8 cellular contexts compared by ENCODE assay signal in genomic region chr1:15526490-15527339, GRCh38. TPM values are rescaled to one million over a fixed set of nuclear protein-coding genes. Genes with fewer than 3 reads are reported as not detected.
A peak's percentile ranks its signal among the peaks of the same experiment; 100 is the strongest.
DNase-seq lines count a peak whose midpoint lies in the region; ATAC-seq lines count a peak whose summit lies in the region.

DNAJC16 (plus strand) TSS chr1:15526848; CDS start chr1:15529106, 2,258 bp downstream.

- H3K4me1 ChIP-seq in BLaER1: peaks cover 39% of the 10 kb centered on the region

- DNase-seq in GM19240 (ENCODE audit: insufficient read length, low spot score): peak; percentile 71
- peak; percentile 99 for DNase-seq in NCI-H526 treated with DMSO at 0.1 percent for 48 hours (lab: John Stamatoyannopoulos, UW)
- DNase-seq in activated CD4-positive, alpha-beta T cell treated with anti-CD3 and anti-CD28 coated beads, Interleukin-2, amount 10 ng/mL, durations not matched to agents 7 days and 5 days: peak; percentile 99
- DNase-seq in dedifferentiated amniotic fluid mesenchymal stem cell (ENCODE audit: extremely low spot score): peak; percentile 99
- DNase-seq in left lobe of liver (ENCODE audit: low spot score): peak; percentile 100
- DNase-seq in stimulated activated CD4-positive, alpha-beta T cell treated with anti-CD3 and anti-CD28 coated beads, Interleukin-2, amount 100 ng/mL, for 48 hours: peak; percentile 92 to 95

- peaks cover 13% of the 10 kb centered on the region for H4K20me1 ChIP-seq in BLaER1

- CTCF ChIA-PET in activated CD4-positive, alpha-beta T cell treated with anti-CD3 and anti-CD28 coated beads, Interleukin-2, amount 10 ng/mL, durations not matched to agents 7 days and 5 days (lab: Charles Lee): interaction anchor here (0.7 to 2.0 kb wide), 6 partner anchors 13 to 554 kb away, joined by 3 to 4 read pairs (median 3); no protein-coding TSS in a partner anchor

- peak within 1 kb of the TSS; percentile 98 for H3K27ac Mint-ChIP-seq in activated CD4-positive, alpha-beta T cell treated with anti-CD3 and anti-CD28 coated beads, Interleukin-2, amount 10 ng/mL, durations not matched to agents 7 days and 5 days

- POLR2A ChIA-PET in activated CD4-positive, alpha-beta T cell treated with anti-CD3 and anti-CD28 coated beads, Interleukin-2, amount 10 ng/mL, durations not matched to agents 7 days and 5 days (lab: Charles Lee): no interaction called here

- H3K36me3 ChIP-seq in BLaER1: peaks cover 16% of the 10 kb centered on the region; the same call in 1 of the 2 replicates

- H3K4me1 Mint-ChIP-seq in activated CD4-positive, alpha-beta T cell treated with anti-CD3 and anti-CD28 coated beads, Interleukin-2, amount 10 ng/mL, durations not matched to agents 7 days and 5 days: peaks cover 55% of the 10 kb centered on the region

- H3K9ac ChIP-seq in BLaER1: peak within 1 kb of the TSS; percentile 87

- peak within 1 kb of the TSS; percentile 82 for H3K27ac ChIP-seq in BLaER1

- H3K27me3 ChIP-seq in BLaER1: no peaks in the 10 kb centered on the region

- H3K27me3 Mint-ChIP-seq in activated CD4-positive, alpha-beta T cell treated with anti-CD3 and anti-CD28 coated beads, Interleukin-2, amount 10 ng/mL, durations not matched to agents 7 days and 5 days: no peaks in the 10 kb centered on the region

- no peaks in the 10 kb centered on the region for H3K9me3 ChIP-seq in BLaER1

- ATAC-seq in HG03469 (IDR thresholded peaks at IDR 0.05; ENCODE audit: unreplicated experiment) (peak; percentile 52), left lobe of liver (peak; percentile 64)

- peaks cover 10% of the 10 kb centered on the region for H3K36me3 Mint-ChIP-seq in activated CD4-positive, alpha-beta T cell treated with anti-CD3 and anti-CD28 coated beads, Interleukin-2, amount 10 ng/mL, durations not matched to agents 7 days and 5 days (ENCODE audit: low read depth)

- H3K4me2 ChIP-seq in BLaER1: peak within 1 kb of the TSS; percentile 93

- peak within 1 kb of the TSS; percentile 88 for H3K4me3 Mint-ChIP-seq in activated CD4-positive, alpha-beta T cell treated with anti-CD3 and anti-CD28 coated beads, Interleukin-2, amount 10 ng/mL, durations not matched to agents 7 days and 5 days

- H3K4me3 ChIP-seq in BLaER1: peak within 1 kb of the TSS; percentile 85

- no peaks in the 10 kb centered on the region for H3K9me3 Mint-ChIP-seq in activated CD4-positive, alpha-beta T cell treated with anti-CD3 and anti-CD28 coated beads, Interleukin-2, amount 10 ng/mL, durations not matched to agents 7 days and 5 days

RNA-seq across cellular contexts. Expression of gene DNAJC16, which starts in this region (rescaled TPM):
- total RNA-seq in activated CD4-positive, alpha-beta T cell treated with anti-CD3 and anti-CD28 coated beads, Interleukin-2, amount 10 ng/mL, durations not matched to agents 7 days and 5 days: 10 to 100 TPM; 18.8 to 19.6 TPM
- 10.0 TPM for total RNA-seq in left lobe of liver

Comparison
In these comparisons a context has a peak if more than half of its experiments do, and no peak if none do; other contexts are left out.
1. Peak in every context shown above with its lines: DNase-seq, ATAC-seq, H3K4me3 ChIP-seq and H3K27ac ChIP-seq.